In the genomic region with DNA sequence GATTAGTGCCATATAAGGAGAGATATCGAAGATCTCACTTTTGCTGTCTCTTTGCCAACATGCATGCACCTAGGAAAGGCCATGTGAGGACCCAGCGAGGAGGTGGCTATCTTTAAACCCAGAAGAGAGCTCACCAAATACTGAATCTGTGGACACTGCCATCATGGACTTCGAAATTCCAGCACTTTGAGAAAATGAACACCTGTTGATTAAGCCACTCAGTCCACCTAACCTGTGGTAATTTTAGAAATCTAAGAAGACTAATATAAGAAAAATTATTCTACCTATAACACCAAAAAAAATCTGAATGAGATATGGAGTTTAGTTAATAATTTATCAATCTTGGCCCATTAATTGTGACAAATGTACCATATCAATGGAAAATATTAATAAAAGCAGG, we compare ENCODE assay signal across 35 cellular contexts.
"Had no signal": no experiment of that assay in that cellular context is flagged by ENCODE, and none has a peak within 500 bp of the region (broad histone marks: within the 10 kb centered on the region; RNA-seq: fewer than 3 reads in every experiment).

No MANE protein-coding gene starts in this region.

- H3K36me3 ChIP-seq: MG63 had no signal

- H3K4me3 ChIP-seq: MG63 had no signal

- H3K27me3 ChIP-seq: MG63 had no signal

- DNase-seq: Karpas-422, Kasumi-1, MG63, MM.1S, MV-4-11, NCI-H1048, NCI-H1092, NCI-H1092 treated with DMSO at 0.1 percent for 48 hours, NCI-H1105, NCI-H1105 treated with DMSO at 0.1 percent for 48 hours, NCI-H1417, NCI-H1417 treated with DMSO at 0.1 percent for 48 hours, NCI-H1436, NCI-H1436 treated with DMSO at 0.1 percent for 48 hours, NCI-H146, NCI-H1694, NCI-H1694 treated with DMSO at 0.1 percent for 48 hours, NCI-H187, NCI-H187 treated with DMSO at 0.1 percent for 48 hours, NCI-H1930, NCI-H2029, NCI-H2029 treated with DMSO at 0.1 percent for 48 hours, NCI-H2081, NCI-H2081 treated with DMSO at 0.1 percent for 48 hours, NCI-H2107, NCI-H2171, NCI-H2171 treated with DMSO at 0.1 percent for 48 hours, NCI-H2227 treated with DMSO at 0.1 percent for 48 hours, NCI-H226, NCI-H345, NCI-H446, NCI-H446 treated with DMSO at 0.1 percent for 48 hours, NCI-H510A, NCI-H510A treated with DMSO at 0.1 percent for 48 hours, NCI-H524 had no signal

- H3K9me3 ChIP-seq: MG63 had no signal
